In genomic region chr18:74310411-74310810, GRCh38 we compare ENCODE assay signal across 9 cellular contexts. TPM values are rescaled to one million over a fixed set of nuclear protein-coding genes. Genes with fewer than 3 reads are reported as not detected.
A peak's percentile ranks its signal among the peaks of the same experiment; 100 is the strongest.
DNase-seq lines count a peak whose midpoint lies in the region; ATAC-seq and TF ChIP-seq lines count a peak whose summit lies in the region.
"Had no signal": no experiment of that assay in that cellular context is flagged by ENCODE, and none has a peak within 500 bp of the region (broad histone marks: within the 10 kb centered on the region; RNA-seq: fewer than 3 reads in every experiment).

No MANE protein-coding gene starts in this region.

- H3K4me3 ChIP-seq in MG63 (no peak overlapping the region), breast epithelium (no peak overlapping the region), vagina (no peak overlapping the region)

- H3K27ac ChIP-seq in breast epithelium (no peak overlapping the region), vagina (no peak overlapping the region)

- no peak for TF ChIP-seq POLR2A in breast epithelium (IDR thresholded peaks at IDR 0.05)
- TF ChIP-seq POLR2A in vagina (IDR thresholded peaks at IDR 0.05), result no peak

- intact Hi-C loops in breast epithelium (cut with DNase I; ENCODE audit: low total_unique reads) (no loop called here), vagina (cut with DNase I) (no loop called here)

- H3K4me1 ChIP-seq in breast epithelium (no peaks in the 10 kb centered on the region), vagina (no peaks in the 10 kb centered on the region)

- H3K9me3 Mint-ChIP-seq in naive thymus-derived CD8-positive, alpha-beta T cell, result no peaks in the 10 kb centered on the region
- H3K9me3 Mint-ChIP-seq: T-helper 1 cell treated with Interleukin-12 subunit alpha and Interleukin-12 subunit beta and Interleukin-4 antibody, amounts not matched to agents 30 μg/mL and 1 μg/mL, for 36 hours had no signal

- no peaks in the 10 kb centered on the region for H3K36me3 Mint-ChIP-seq in naive thymus-derived CD8-positive, alpha-beta T cell

- peak; percentile 1 for DNase-seq in DMS114 treated with DMSO at 0.1 percent for 48 hours (lab: John Stamatoyannopoulos, UW; ENCODE audit: unreplicated experiment)
- DNase-seq in MG63, result peak; percentile 21
- no peak for DNase-seq in breast epithelium (ENCODE audit: low spot score in 2 of 2)
- DNase-seq in naive thymus-derived CD8-positive, alpha-beta T cell, result peak in 2 of 10 donors; percentile 11
- DNase-seq in NK-92 treated with Interleukin-12 subunit alpha and Interleukin-12 subunit beta, amount 100 ng/mL, for 24 hours (lab: John Stamatoyannopoulos, UW), result no peak
- DNase-seq in NCI-H2227 treated with DMSO at 0.1 percent for 48 hours (lab: John Stamatoyannopoulos, UW), result no peak
- DNase-seq in vagina (ENCODE audit: extremely low spot score in 2 of 2), result no peak

- H3K27me3 ChIP-seq in MG63, result no peaks in the 10 kb centered on the region
- no peaks in the 10 kb centered on the region for H3K27me3 ChIP-seq in breast epithelium
- H3K27me3 ChIP-seq in vagina, result no peaks in the 10 kb centered on the region

- H3K9me3 ChIP-seq in MG63, result no peaks in the 10 kb centered on the region
- H3K9me3 ChIP-seq in breast epithelium, result no peaks in the 10 kb centered on the region
- no peaks in the 10 kb centered on the region for H3K9me3 ChIP-seq in vagina

- H3K4me1 Mint-ChIP-seq in naive thymus-derived CD8-positive, alpha-beta T cell, result no peaks in the 10 kb centered on the region

- H3K27ac Mint-ChIP-seq in naive thymus-derived CD8-positive, alpha-beta T cell, result peak overlapping the region in 1 of 10 donors; percentile 3
- H3K27ac Mint-ChIP-seq: T-helper 1 cell treated with Interleukin-12 subunit alpha and Interleukin-12 subunit beta and Interleukin-4 antibody, amounts not matched to agents 30 μg/mL and 1 μg/mL, for 36 hours had no signal

- H3K4me3 Mint-ChIP-seq in naive thymus-derived CD8-positive, alpha-beta T cell, result no peak overlapping the region
- H3K4me3 Mint-ChIP-seq: T-helper 1 cell treated with Interleukin-12 subunit alpha and Interleukin-12 subunit beta and Interleukin-4 antibody, amounts not matched to agents 30 μg/mL and 1 μg/mL, for 36 hours had no signal

- TF ChIP-seq CTCF in breast epithelium (IDR thresholded peaks at IDR 0.05), result peak in 2 of 3 donors; percentile 20 to 35
- no peak for TF ChIP-seq CTCF in vagina (IDR thresholded peaks at IDR 0.05)

- no peaks in the 10 kb centered on the region for H3K36me3 ChIP-seq in MG63
- no peaks in the 10 kb centered on the region for H3K36me3 ChIP-seq in breast epithelium
- no peaks in the 10 kb centered on the region for H3K36me3 ChIP-seq in vagina

- POLR2A ChIA-PET in naive thymus-derived CD8-positive, alpha-beta T cell (lab: Charles Lee), result no interaction called here

- H3K27me3 Mint-ChIP-seq in naive thymus-derived CD8-positive, alpha-beta T cell, result peaks cover 19 to 28% (median 26%) of the 10 kb centered on the region in 5 donors

- peak; percentile 91 for ATAC-seq in GM21367 (IDR thresholded peaks at IDR 0.05; ENCODE audit: unreplicated experiment)
- peak; percentile 59 to 67 for ATAC-seq in naive thymus-derived CD8-positive, alpha-beta T cell

RNA-seq across cellular contexts. Expression of gene C18orf63, which starts 5.2 kb away (rescaled TPM):
- not detected in 2 replicates for total RNA-seq in MG63 (2014; rRNA removed; shearing (Covaris generic); ENCODE audit: low replicate concordance)
- under 1 TPM in 1 of 3 donors, not detected in 2; 0.16 TPM for total RNA-seq in breast epithelium
- total RNA-seq in naive thymus-derived CD8-positive, alpha-beta T cell, result not detected
- polyA plus RNA-seq in naive thymus-derived CD8-positive, alpha-beta T cell, result not detected
- total RNA-seq in vagina, result not detected

RNA-seq across cellular contexts. Expression of gene CYB5A, which starts 18.6 kb away (rescaled TPM):
- total RNA-seq in MG63 (2014; rRNA removed; shearing (Covaris generic); ENCODE audit: low replicate concordance), result not detected in 2 replicates
- 100 to 1,000 TPM; 185 to 646 (median 300) TPM for total RNA-seq in breast epithelium
- 10 to 100 TPM; 42.3 to 43.1 TPM for total RNA-seq in naive thymus-derived CD8-positive, alpha-beta T cell
- 100 to 1,000 TPM in 1 of 3 donors, 10 to 100 TPM in 2; 80.3 to 101 (median 96.8) TPM for polyA plus RNA-seq in naive thymus-derived CD8-positive, alpha-beta T cell
- total RNA-seq in vagina, result 88.6 TPM

Comparison
In these comparisons a context has a peak if more than half of its experiments do, and no peak if none do; other contexts are left out.
1. DNase-seq: peak in DMS114 treated with DMSO at 0.1 percent for 48 hours (single experiment) and MG63 (single experiment); none in breast epithelium (0 of 2), NK-92 treated with Interleukin-12 subunit alpha and Interleukin-12 subunit beta, amount 100 ng/mL, for 24 hours (single experiment), NCI-H2227 treated with DMSO at 0.1 percent for 48 hours (single experiment) and vagina (0 of 2).
2. CTCF ChIP-seq: peak in breast epithelium (2 of 3); none in vagina (0 of 3).
3. RNA of gene CYB5A, which starts 18.6 kb away (total RNA-seq): 185 to 646 TPM in breast epithelium, 88.6 TPM in vagina (single experiment) and 42.3 to 43.1 TPM in naive thymus-derived CD8-positive, alpha-beta T cell; not detected in MG63; every median in the first group is over 10 times any median in the second.